15 cellular contexts compared by ENCODE assay signal in genomic region chr5:174503086-174503460, GRCh38.
"Had no signal": no experiment of that assay in that cellular context is flagged by ENCODE, and none has a peak within 500 bp of the region (broad histone marks: within the 10 kb centered on the region; RNA-seq: fewer than 3 reads in every experiment).

No MANE protein-coding gene starts in this region.

- DNase-seq: activated CD4-positive, alpha-beta memory T cell treated with anti-CD3 and anti-CD28 coated beads for 36 hours; activated CD4-positive, CD25-positive, alpha-beta regulatory T cell treated with anti-CD3 and anti-CD28 coated beads, Interleukin-2, amount 50 U/mL, for 72 hours; activated CD8-positive, alpha-beta memory T cell treated with anti-CD3 and anti-CD28 coated beads, Interleukin-2, amount 10 ng/mL, durations not matched to agents 7 days and 5 days; activated naive CD4-positive, alpha-beta T cell treated with anti-CD3 and anti-CD28 coated beads, Interleukin-2, amount 10 ng/mL, durations not matched to agents 7 days and 5 days; activated T-cell treated with anti-CD3 and anti-CD28 coated beads, Interleukin-2, amount 50 U/mL, for 1 hour; central memory CD4-positive, alpha-beta T cell; cortex of kidney; effector memory CD4-positive, alpha-beta T cell; naive B cell; ovary; sigmoid colon; spleen; upper lobe of right lung had no signal

- H3K27me3 ChIP-seq: neural progenitor cell, ovary, sigmoid colon had no signal

- H3K4me1 ChIP-seq: neural progenitor cell, sigmoid colon, spleen, upper lobe of right lung had no signal

- H3K9me3 ChIP-seq: ovary, thoracic aorta had no signal

- H3K27ac ChIP-seq: neural progenitor cell, ovary, sigmoid colon, spleen, thoracic aorta, upper lobe of right lung had no signal

- H3K36me3 ChIP-seq: neural progenitor cell, ovary, sigmoid colon, spleen, thoracic aorta, upper lobe of right lung had no signal

- H3K4me3 ChIP-seq: neural progenitor cell, ovary, sigmoid colon, spleen, thoracic aorta, upper lobe of right lung had no signal

- H2AFZ ChIP-seq: neural progenitor cell had no signal

- H3K4me2 ChIP-seq: neural progenitor cell had no signal
